In genomic region chr17:62631936-62632924, GRCh38 we compare ENCODE assay signal across 25 cellular contexts. TPM values are rescaled to one million over a fixed set of nuclear protein-coding genes. Genes with fewer than 3 reads are reported as not detected.
DNase-seq lines count a peak whose midpoint lies in the region; ATAC-seq, FAIRE-seq and TF ChIP-seq lines count a peak whose summit lies in the region.
"Had no signal": no experiment of that assay in that cellular context is flagged by ENCODE, and none has a peak within 500 bp of the region (broad histone marks: within the 10 kb centered on the region; RNA-seq: fewer than 3 reads in every experiment).

No MANE protein-coding gene starts in this region.

- ATAC-seq in left lung (no peak), HG03095 (IDR thresholded peaks at IDR 0.05; ENCODE audit: unreplicated experiment) (no peak)
- ATAC-seq: activated T-helper 17 cell treated with anti-CD3 and anti-CD28 coated beads, Interleukin-2, amount 50 U/mL, for 72 hours; naive thymus-derived CD8-positive, alpha-beta T cell; right cardiac atrium had no signal

- no peak overlapping the region for H2AFZ ChIP-seq in astrocyte (ENCODE audit: low read depth, low read length)
- no peak overlapping the region for H2AFZ ChIP-seq in mesenchymal stem cell (ENCODE audit: low read depth, low read length)

- H3K27me3 Mint-ChIP-seq in astrocyte (ENCODE audit: low read depth, unreplicated experiment) = no peaks in the 10 kb centered on the region

- H2AK5ac ChIP-seq in mesenchymal stem cell (ENCODE audit: low read length, severe bottlenecking) = no peak overlapping the region

- peaks cover 85% of the 10 kb centered on the region for H4K20me1 ChIP-seq in astrocyte (ENCODE audit: insufficient read depth, low read length)

- DNase-seq in H7 (peak; percentile 37), astrocyte (ENCODE audit: low read depth) (no peak), mesenchymal stem cell (no peak), left lung (no peak), AML-193 (lab: John Stamatoyannopoulos, UW) (no peak)
- DNase-seq: activated CD4-positive, alpha-beta memory T cell treated with anti-CD3 and anti-CD28 coated beads for 36 hours; activated CD8-positive, alpha-beta memory T cell treated with anti-CD3 and anti-CD28 coated beads, Interleukin-2, amount 50 U/mL, for 48 hours; CD8-positive, alpha-beta memory T cell; head of caudate nucleus; naive thymus-derived CD8-positive, alpha-beta T cell; NCI-H1092; NCI-H1930; NCI-H2227 treated with DMSO at 0.1 percent for 48 hours; right cardiac atrium; stimulated activated CD4-positive, alpha-beta T cell treated with anti-CD3 and anti-CD28 coated beads, Interleukin-4, amount 100 ng/mL, for 4 hours; stimulated activated naive CD4-positive, alpha-beta T cell; WERI-Rb-1 had no signal

- WGBS in mesenchymal stem cell = 89% methylated on average over 26 of the region's 27 CpGs

- no peak overlapping the region for H3K27ac ChIP-seq in astrocyte (ENCODE audit: low read depth, low read length)
- H3K27ac ChIP-seq in mesenchymal stem cell (ENCODE audit: low read length, poor library complexity, severe bottlenecking) = no peak overlapping the region
- no peak overlapping the region for H3K27ac ChIP-seq in left lung
- H3K27ac ChIP-seq: RWPE1, WERI-Rb-1 had no signal

- peaks cover 97% of the 10 kb centered on the region for H3K79me2 ChIP-seq in astrocyte (ENCODE audit: insufficient read depth, low read length)

- peaks cover 43% of the 10 kb centered on the region for H3K4me1 ChIP-seq in astrocyte (ENCODE audit: insufficient read depth, low read length)
- peaks cover 43% of the 10 kb centered on the region for H3K4me1 ChIP-seq in mesenchymal stem cell (ENCODE audit: control insufficient read depth, insufficient read depth, low read depth, low read length)
- peaks cover 52% of the 10 kb centered on the region for H3K4me1 ChIP-seq in skeletal muscle satellite cell (ENCODE audit: control insufficient read depth, insufficient read depth, low read length)
- peaks cover 8 to 22% of the 10 kb centered on the region in 2 donors for H3K4me1 ChIP-seq in left lung

- H3K14ac ChIP-seq in mesenchymal stem cell (ENCODE audit: low read length in 2 of 2) = peak overlapping the region in 1 of 2 experiments; percentile 19

- H3K23ac ChIP-seq in mesenchymal stem cell (ENCODE audit: low read length in 2 of 2) = no peak overlapping the region

- intact Hi-C loops in left lung (cut with DNase I) = no loop called here

- peaks cover 2% of the 10 kb centered on the region; the same call in 1 of the 2 replicates for H3K27me3 ChIP-seq in H7 (ENCODE audit: control insufficient read depth, insufficient read depth, low read length)
- no peaks in the 10 kb centered on the region for H3K27me3 ChIP-seq in astrocyte (ENCODE audit: insufficient read depth, low read length)
- no peaks in the 10 kb centered on the region for H3K27me3 ChIP-seq in mesenchymal stem cell (ENCODE audit: control insufficient read depth in 1 of 2, insufficient read depth in 1 of 2, low read length in 2 of 2)
- no peaks in the 10 kb centered on the region for H3K27me3 ChIP-seq in skeletal muscle satellite cell (ENCODE audit: control insufficient read depth, insufficient read depth, low read length)
- peaks cover 0 to 41% of the 10 kb centered on the region in 2 donors for H3K27me3 ChIP-seq in left lung

- peaks cover 4% of the 10 kb centered on the region for H3K79me1 ChIP-seq in mesenchymal stem cell (replicated peaks; ENCODE audit: low read length, poor library complexity, severe bottlenecking)

- H3K4me3 ChIP-seq in H7 (ENCODE audit: insufficient read depth, low read depth, low read length) (no peak overlapping the region), astrocyte (ENCODE audit: insufficient read depth, low read depth, low read length) (no peak overlapping the region), mesenchymal stem cell (ENCODE audit: insufficient read depth in 1 of 2, low read depth in 1 of 2, low read length in 2 of 2) (no peak overlapping the region), skeletal muscle satellite cell (ENCODE audit: low read length) (no peak overlapping the region), left lung (no peak overlapping the region)
- H3K4me3 ChIP-seq: thoracic aorta had no signal

- H2BK5ac ChIP-seq in mesenchymal stem cell (ENCODE audit: low read depth, low read length, poor library complexity, severe bottlenecking) = no peak overlapping the region

- H2BK120ac ChIP-seq in mesenchymal stem cell (ENCODE audit: low read depth, low read length) = no peak overlapping the region

- H3K4me3 Mint-ChIP-seq in astrocyte (ENCODE audit: unreplicated experiment) = no peak overlapping the region
- H3K4me3 Mint-ChIP-seq: activated CD4-positive, alpha-beta memory T cell treated with anti-CD3 and anti-CD28 coated beads for 36 hours; activated naive CD4-positive, alpha-beta T cell treated with anti-CD3 and anti-CD28 coated beads, Interleukin-2, amount 50 U/mL, for 24 hours; activated T-helper 17 cell treated with anti-CD3 and anti-CD28 coated beads, Interleukin-2, amount 50 U/mL, for 72 hours; CD8-positive, alpha-beta memory T cell; dendritic cell treated with granulocyte-macrophage colony-stimulating factor and Interleukin-4, amounts not matched to agents 40 ng/mL and 50 ng/mL, for 4 days; naive thymus-derived CD8-positive, alpha-beta T cell had no signal

- H3K9me3 Mint-ChIP-seq in astrocyte (ENCODE audit: unreplicated experiment) = no peaks in the 10 kb centered on the region
- H3K9me3 Mint-ChIP-seq: activated CD4-positive, alpha-beta memory T cell treated with anti-CD3 and anti-CD28 coated beads for 36 hours; activated naive CD4-positive, alpha-beta T cell treated with anti-CD3 and anti-CD28 coated beads, Interleukin-2, amount 50 U/mL, for 24 hours; activated T-helper 17 cell treated with anti-CD3 and anti-CD28 coated beads, Interleukin-2, amount 50 U/mL, for 72 hours; CD8-positive, alpha-beta memory T cell; dendritic cell treated with granulocyte-macrophage colony-stimulating factor and Interleukin-4, amounts not matched to agents 40 ng/mL and 50 ng/mL, for 4 days; naive thymus-derived CD8-positive, alpha-beta T cell had no signal

- H4K8ac ChIP-seq in mesenchymal stem cell (ENCODE audit: low read length) = peak overlapping the region; percentile 57

- H3K36me3 ChIP-seq in H7 (replicated peaks; ENCODE audit: control insufficient read depth, insufficient read depth, low read length) = no peaks in the 10 kb centered on the region
- H3K36me3 ChIP-seq in astrocyte (ENCODE audit: insufficient read depth, low read length) = peaks cover 5% of the 10 kb centered on the region
- H3K36me3 ChIP-seq in mesenchymal stem cell (ENCODE audit: control insufficient read depth in 1 of 2, insufficient read depth in 2 of 2, low read depth in 1 of 2, low read length in 2 of 2) = peaks cover 0 to 25% of the 10 kb centered on the region in 2 experiments
- H3K36me3 ChIP-seq in skeletal muscle satellite cell (ENCODE audit: insufficient read depth, low read length) = peaks cover 36% of the 10 kb centered on the region
- H3K36me3 ChIP-seq in left lung = no peaks in the 10 kb centered on the region
- H3K36me3 ChIP-seq: WERI-Rb-1 had no signal

- no peak for FAIRE-seq in astrocyte (lab: Jason Lieb, UNC)
- FAIRE-seq: endothelial cell of umbilical vein had no signal

- peak overlapping the region; percentile 96 for H3K27ac Mint-ChIP-seq in astrocyte (ENCODE audit: unreplicated experiment)
- H3K27ac Mint-ChIP-seq: activated CD4-positive, alpha-beta memory T cell treated with anti-CD3 and anti-CD28 coated beads for 36 hours; activated naive CD4-positive, alpha-beta T cell treated with anti-CD3 and anti-CD28 coated beads, Interleukin-2, amount 50 U/mL, for 24 hours; activated T-helper 17 cell treated with anti-CD3 and anti-CD28 coated beads, Interleukin-2, amount 50 U/mL, for 72 hours; CD8-positive, alpha-beta memory T cell; dendritic cell treated with granulocyte-macrophage colony-stimulating factor and Interleukin-4, amounts not matched to agents 40 ng/mL and 50 ng/mL, for 4 days had no signal

- H3K9me3 ChIP-seq in astrocyte (ENCODE audit: insufficient read depth, low read depth, low read length) = no peaks in the 10 kb centered on the region
- no peaks in the 10 kb centered on the region for H3K9me3 ChIP-seq in mesenchymal stem cell (ENCODE audit: control insufficient read depth, low read length)
- H3K9me3 ChIP-seq in skeletal muscle satellite cell (replicated peaks; ENCODE audit: low read length) = no peaks in the 10 kb centered on the region
- H3K9me3 ChIP-seq in left lung = no peaks in the 10 kb centered on the region
- H3K9me3 ChIP-seq: thoracic aorta had no signal

- H4K91ac ChIP-seq in mesenchymal stem cell (ENCODE audit: low read length) = peak overlapping the region; percentile 21

- peaks cover 23% of the 10 kb centered on the region for H3K36me3 Mint-ChIP-seq in astrocyte (ENCODE audit: low read depth, unreplicated experiment)
- H3K36me3 Mint-ChIP-seq: activated naive CD4-positive, alpha-beta T cell treated with anti-CD3 and anti-CD28 coated beads, Interleukin-2, amount 50 U/mL, for 24 hours; CD8-positive, alpha-beta memory T cell; naive thymus-derived CD8-positive, alpha-beta T cell had no signal

- H3K4me2 ChIP-seq in astrocyte (ENCODE audit: low read length) = peak overlapping the region; percentile 99
- no peak overlapping the region for H3K4me2 ChIP-seq in mesenchymal stem cell (ENCODE audit: low read length, poor library complexity, severe bottlenecking)
- peak overlapping the region; percentile 50 for H3K4me2 ChIP-seq in skeletal muscle satellite cell (ENCODE audit: low read length)

- TF ChIP-seq CTCF in astrocyte (IDR thresholded peaks at IDR 0.05; ENCODE audit: insufficient read depth, low read depth, low read length) (no peak), left lung (IDR thresholded peaks at IDR 0.05) (no peak)

- no peak overlapping the region for H3K4ac ChIP-seq in mesenchymal stem cell (ENCODE audit: low read depth in 1 of 2, low read length in 2 of 2)

- H2BK12ac ChIP-seq in mesenchymal stem cell (ENCODE audit: low read length in 2 of 2) = peak overlapping the region in 1 of 2 experiments; percentile 15

- H3K4me1 Mint-ChIP-seq in astrocyte (ENCODE audit: low read depth, unreplicated experiment) = peaks cover 48% of the 10 kb centered on the region

- peak overlapping the region in 1 of 2 experiments; percentile 59 for H3K18ac ChIP-seq in mesenchymal stem cell (ENCODE audit: low read depth in 1 of 2, low read length in 2 of 2)

- no peak overlapping the region for H3K9ac ChIP-seq in astrocyte (ENCODE audit: low read length)
- no peak overlapping the region for H3K9ac ChIP-seq in mesenchymal stem cell (ENCODE audit: low read length)
- H3K9ac ChIP-seq in skeletal muscle satellite cell (ENCODE audit: low read depth, low read length) = peak overlapping the region; percentile 25

- no peak overlapping the region for H2BK15ac ChIP-seq in mesenchymal stem cell (ENCODE audit: low read depth, poor library complexity, severe bottlenecking)

RNA-seq across cellular contexts. Expression of gene MRC2, which starts 4.8 kb away (rescaled TPM):
- 57.8 and 80.5 TPM in 2 replicates for total RNA-seq in H7 (2014; rRNA removed; shearing (Covaris generic))
- 361 and 588 TPM in 2 replicates for total RNA-seq in astrocyte
- polyA plus RNA-seq in mesenchymal stem cell (2013, experiment 1 of 2) = 173 TPM
- 168 TPM for polyA plus RNA-seq in mesenchymal stem cell (2013, experiment 2 of 2)
- 163 and 172 TPM in 2 replicates for total RNA-seq in skeletal muscle satellite cell (2012; rRNA removed)
- 100 to 1,000 TPM in 1 of 2 donors, 10 to 100 TPM in 1; 93.3 to 151 TPM for total RNA-seq in left lung
